In genomic region chr5:16735092-16735970, GRCh38 we compare ENCODE assay signal across 2 cellular contexts.
TF ChIP-seq lines count a peak whose summit lies in the region.

No MANE protein-coding gene starts in this region.

TF ChIP-seq in HepG2, 621 proteins besides CTCF, POLR2A, EP300 and RAD21 (continues in another document):
- TF ChIP-seq ZSCAN30 (CRISPR knock-in tag; IDR thresholded peaks at IDR 0.05): peak; percentile 3; the same call in 1 of the 2 replicates
- TF ChIP-seq, protein P1, sequence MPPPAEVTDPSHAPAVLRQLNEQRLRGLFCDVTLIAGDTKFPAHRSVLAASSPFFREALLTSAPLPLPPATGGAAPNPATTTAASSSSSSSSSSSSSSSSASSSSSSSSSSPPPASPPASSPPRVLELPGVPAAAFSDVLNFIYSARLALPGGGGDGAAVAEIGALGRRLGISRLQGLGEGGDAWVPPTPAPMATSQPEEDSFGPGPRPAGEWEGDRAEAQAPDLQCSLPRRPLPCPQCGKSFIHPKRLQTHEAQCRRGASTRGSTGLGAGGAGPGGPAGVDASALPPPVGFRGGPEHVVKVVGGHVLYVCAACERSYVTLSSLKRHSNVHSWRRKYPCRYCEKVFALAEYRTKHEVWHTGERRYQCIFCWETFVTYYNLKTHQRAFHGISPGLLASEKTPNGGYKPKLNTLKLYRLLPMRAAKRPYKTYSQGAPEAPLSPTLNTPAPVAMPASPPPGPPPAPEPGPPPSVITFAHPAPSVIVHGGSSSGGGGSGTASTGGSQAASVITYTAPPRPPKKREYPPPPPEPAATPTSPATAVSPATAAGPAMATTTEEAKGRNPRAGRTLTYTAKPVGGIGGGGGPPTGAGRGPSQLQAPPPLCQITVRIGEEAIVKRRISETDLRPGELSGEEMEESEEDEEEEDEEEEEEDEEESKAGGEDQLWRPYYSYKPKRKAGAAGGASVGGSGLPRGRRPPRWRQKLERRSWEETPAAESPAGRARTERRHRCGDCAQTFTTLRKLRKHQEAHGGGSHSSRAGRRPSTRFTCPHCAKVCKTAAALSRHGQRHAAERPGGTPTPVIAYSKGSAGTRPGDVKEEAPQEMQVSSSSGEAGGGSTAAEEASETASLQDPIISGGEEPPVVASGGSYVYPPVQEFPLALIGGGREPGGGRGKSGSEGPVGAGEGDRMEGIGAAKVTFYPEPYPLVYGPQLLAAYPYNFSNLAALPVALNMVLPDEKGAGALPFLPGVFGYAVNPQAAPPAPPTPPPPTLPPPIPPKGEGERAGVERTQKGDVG (CRISPR knock-in tag; IDR thresholded peaks at IDR 0.05; ENCODE audit: borderline replicate concordance): 0 out of 2 replicates have a peak, but pooled peaks have one; percentile 0
- TF ChIP-seq, protein P2, sequence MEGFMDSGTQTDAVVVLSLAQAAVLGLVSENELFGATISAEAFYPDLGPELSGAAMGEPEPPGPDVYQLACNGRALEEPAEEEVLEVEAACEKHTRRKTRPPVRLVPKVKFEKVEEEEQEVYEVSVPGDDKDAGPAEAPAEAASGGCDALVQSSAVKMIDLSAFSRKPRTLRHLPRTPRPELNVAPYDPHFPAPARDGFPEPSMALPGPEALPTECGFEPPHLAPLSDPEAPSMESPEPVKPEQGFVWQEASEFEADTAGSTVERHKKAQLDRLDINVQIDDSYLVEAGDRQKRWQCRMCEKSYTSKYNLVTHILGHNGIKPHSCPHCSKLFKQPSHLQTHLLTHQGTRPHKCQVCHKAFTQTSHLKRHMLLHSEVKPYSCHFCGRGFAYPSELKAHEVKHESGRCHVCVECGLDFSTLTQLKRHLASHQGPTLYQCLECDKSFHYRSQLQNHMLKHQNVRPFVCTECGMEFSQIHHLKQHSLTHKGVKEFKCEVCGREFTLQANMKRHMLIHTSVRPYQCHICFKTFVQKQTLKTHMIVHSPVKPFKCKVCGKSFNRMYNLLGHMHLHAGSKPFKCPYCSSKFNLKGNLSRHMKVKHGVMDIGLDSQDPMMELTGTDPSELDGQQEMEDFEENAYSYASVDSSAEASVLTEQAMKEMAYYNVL (CRISPR knock-in tag; IDR thresholded peaks at IDR 0.05; ENCODE audit: borderline replicate concordance): 0 out of 2 replicates have a peak, but pooled peaks have one; percentile 9
- peak; percentile 26; the same call in 1 of the 2 replicates for TF ChIP-seq SALL1 (CRISPR knock-in tag; IDR thresholded peaks at IDR 0.05)
- 0 out of 2 replicates have a peak, but pooled peaks have one; percentile 41 for TF ChIP-seq MTF2 (CRISPR knock-in tag; IDR thresholded peaks at IDR 0.05; ENCODE audit: borderline replicate concordance)
- TF ChIP-seq GMEB1 (CRISPR knock-in tag; IDR thresholded peaks at IDR 0.05; ENCODE audit: borderline replicate concordance): no peak
- no peak for TF ChIP-seq SOX13 (IDR thresholded peaks at IDR 0.05)
- 0 out of 4 replicates have a peak, but pooled peaks of 1 of the 2 experiments have one; percentile 33 for TF ChIP-seq SOX13 (CRISPR knock-in tag; conservative IDR thresholded peaks at IDR 0.05 in 1 of 2, IDR thresholded peaks at IDR 0.05 in 1 of 2)
- TF ChIP-seq MED8 (CRISPR knock-in tag; IDR thresholded peaks at IDR 0.05; ENCODE audit: insufficient replicate concordance): no peak
- TF ChIP-seq, protein P3, sequence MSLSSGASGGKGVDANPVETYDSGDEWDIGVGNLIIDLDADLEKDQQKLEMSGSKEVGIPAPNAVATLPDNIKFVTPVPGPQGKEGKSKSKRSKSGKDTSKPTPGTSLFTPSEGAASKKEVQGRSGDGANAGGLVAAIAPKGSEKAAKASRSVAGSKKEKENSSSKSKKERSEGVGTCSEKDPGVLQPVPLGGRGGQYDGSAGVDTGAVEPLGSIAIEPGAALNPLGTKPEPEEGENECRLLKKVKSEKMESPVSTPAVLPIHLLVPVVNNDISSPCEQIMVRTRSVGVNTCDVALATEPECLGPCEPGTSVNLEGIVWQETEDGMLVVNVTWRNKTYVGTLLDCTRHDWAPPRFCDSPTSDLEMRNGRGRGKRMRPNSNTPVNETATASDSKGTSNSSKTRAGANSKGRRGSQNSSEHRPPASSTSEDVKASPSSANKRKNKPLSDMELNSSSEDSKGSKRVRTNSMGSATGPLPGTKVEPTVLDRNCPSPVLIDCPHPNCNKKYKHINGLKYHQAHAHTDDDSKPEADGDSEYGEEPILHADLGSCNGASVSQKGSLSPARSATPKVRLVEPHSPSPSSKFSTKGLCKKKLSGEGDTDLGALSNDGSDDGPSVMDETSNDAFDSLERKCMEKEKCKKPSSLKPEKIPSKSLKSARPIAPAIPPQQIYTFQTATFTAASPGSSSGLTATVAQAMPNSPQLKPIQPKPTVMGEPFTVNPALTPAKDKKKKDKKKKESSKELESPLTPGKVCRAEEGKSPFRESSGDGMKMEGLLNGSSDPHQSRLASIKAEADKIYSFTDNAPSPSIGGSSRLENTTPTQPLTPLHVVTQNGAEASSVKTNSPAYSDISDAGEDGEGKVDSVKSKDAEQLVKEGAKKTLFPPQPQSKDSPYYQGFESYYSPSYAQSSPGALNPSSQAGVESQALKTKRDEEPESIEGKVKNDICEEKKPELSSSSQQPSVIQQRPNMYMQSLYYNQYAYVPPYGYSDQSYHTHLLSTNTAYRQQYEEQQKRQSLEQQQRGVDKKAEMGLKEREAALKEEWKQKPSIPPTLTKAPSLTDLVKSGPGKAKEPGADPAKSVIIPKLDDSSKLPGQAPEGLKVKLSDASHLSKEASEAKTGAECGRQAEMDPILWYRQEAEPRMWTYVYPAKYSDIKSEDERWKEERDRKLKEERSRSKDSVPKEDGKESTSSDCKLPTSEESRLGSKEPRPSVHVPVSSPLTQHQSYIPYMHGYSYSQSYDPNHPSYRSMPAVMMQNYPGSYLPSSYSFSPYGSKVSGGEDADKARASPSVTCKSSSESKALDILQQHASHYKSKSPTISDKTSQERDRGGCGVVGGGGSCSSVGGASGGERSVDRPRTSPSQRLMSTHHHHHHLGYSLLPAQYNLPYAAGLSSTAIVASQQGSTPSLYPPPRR (CRISPR knock-in tag; IDR thresholded peaks at IDR 0.05; ENCODE audit: borderline replicate concordance): peak; percentile 27; the same call in 1 of the 2 replicates
- TF ChIP-seq ISX (CRISPR knock-in tag; conservative IDR thresholded peaks at IDR 0.05): no peak
- TF ChIP-seq TEAD3 (CRISPR knock-in tag; optimal IDR thresholded peaks at IDR 0.05; ENCODE audit: borderline replicate concordance): peak; percentile 16
- 0 out of 2 replicates have a peak, but pooled peaks have one; percentile 11 for TF ChIP-seq ZNF619 (CRISPR knock-in tag; IDR thresholded peaks at IDR 0.05)

TF ChIP-seq in H1, 55 proteins besides CTCF, POLR2A, EP300 and RAD21:
- no peak for TF ChIP-seq BCL11A (IDR thresholded peaks at IDR 0.05; ENCODE audit: low read depth in 2 of 2, low read length in 2 of 2)
- no peak for TF ChIP-seq SIX5 (IDR thresholded peaks at IDR 0.05; ENCODE audit: low read depth, low read length)
- TF ChIP-seq, protein P4, sequence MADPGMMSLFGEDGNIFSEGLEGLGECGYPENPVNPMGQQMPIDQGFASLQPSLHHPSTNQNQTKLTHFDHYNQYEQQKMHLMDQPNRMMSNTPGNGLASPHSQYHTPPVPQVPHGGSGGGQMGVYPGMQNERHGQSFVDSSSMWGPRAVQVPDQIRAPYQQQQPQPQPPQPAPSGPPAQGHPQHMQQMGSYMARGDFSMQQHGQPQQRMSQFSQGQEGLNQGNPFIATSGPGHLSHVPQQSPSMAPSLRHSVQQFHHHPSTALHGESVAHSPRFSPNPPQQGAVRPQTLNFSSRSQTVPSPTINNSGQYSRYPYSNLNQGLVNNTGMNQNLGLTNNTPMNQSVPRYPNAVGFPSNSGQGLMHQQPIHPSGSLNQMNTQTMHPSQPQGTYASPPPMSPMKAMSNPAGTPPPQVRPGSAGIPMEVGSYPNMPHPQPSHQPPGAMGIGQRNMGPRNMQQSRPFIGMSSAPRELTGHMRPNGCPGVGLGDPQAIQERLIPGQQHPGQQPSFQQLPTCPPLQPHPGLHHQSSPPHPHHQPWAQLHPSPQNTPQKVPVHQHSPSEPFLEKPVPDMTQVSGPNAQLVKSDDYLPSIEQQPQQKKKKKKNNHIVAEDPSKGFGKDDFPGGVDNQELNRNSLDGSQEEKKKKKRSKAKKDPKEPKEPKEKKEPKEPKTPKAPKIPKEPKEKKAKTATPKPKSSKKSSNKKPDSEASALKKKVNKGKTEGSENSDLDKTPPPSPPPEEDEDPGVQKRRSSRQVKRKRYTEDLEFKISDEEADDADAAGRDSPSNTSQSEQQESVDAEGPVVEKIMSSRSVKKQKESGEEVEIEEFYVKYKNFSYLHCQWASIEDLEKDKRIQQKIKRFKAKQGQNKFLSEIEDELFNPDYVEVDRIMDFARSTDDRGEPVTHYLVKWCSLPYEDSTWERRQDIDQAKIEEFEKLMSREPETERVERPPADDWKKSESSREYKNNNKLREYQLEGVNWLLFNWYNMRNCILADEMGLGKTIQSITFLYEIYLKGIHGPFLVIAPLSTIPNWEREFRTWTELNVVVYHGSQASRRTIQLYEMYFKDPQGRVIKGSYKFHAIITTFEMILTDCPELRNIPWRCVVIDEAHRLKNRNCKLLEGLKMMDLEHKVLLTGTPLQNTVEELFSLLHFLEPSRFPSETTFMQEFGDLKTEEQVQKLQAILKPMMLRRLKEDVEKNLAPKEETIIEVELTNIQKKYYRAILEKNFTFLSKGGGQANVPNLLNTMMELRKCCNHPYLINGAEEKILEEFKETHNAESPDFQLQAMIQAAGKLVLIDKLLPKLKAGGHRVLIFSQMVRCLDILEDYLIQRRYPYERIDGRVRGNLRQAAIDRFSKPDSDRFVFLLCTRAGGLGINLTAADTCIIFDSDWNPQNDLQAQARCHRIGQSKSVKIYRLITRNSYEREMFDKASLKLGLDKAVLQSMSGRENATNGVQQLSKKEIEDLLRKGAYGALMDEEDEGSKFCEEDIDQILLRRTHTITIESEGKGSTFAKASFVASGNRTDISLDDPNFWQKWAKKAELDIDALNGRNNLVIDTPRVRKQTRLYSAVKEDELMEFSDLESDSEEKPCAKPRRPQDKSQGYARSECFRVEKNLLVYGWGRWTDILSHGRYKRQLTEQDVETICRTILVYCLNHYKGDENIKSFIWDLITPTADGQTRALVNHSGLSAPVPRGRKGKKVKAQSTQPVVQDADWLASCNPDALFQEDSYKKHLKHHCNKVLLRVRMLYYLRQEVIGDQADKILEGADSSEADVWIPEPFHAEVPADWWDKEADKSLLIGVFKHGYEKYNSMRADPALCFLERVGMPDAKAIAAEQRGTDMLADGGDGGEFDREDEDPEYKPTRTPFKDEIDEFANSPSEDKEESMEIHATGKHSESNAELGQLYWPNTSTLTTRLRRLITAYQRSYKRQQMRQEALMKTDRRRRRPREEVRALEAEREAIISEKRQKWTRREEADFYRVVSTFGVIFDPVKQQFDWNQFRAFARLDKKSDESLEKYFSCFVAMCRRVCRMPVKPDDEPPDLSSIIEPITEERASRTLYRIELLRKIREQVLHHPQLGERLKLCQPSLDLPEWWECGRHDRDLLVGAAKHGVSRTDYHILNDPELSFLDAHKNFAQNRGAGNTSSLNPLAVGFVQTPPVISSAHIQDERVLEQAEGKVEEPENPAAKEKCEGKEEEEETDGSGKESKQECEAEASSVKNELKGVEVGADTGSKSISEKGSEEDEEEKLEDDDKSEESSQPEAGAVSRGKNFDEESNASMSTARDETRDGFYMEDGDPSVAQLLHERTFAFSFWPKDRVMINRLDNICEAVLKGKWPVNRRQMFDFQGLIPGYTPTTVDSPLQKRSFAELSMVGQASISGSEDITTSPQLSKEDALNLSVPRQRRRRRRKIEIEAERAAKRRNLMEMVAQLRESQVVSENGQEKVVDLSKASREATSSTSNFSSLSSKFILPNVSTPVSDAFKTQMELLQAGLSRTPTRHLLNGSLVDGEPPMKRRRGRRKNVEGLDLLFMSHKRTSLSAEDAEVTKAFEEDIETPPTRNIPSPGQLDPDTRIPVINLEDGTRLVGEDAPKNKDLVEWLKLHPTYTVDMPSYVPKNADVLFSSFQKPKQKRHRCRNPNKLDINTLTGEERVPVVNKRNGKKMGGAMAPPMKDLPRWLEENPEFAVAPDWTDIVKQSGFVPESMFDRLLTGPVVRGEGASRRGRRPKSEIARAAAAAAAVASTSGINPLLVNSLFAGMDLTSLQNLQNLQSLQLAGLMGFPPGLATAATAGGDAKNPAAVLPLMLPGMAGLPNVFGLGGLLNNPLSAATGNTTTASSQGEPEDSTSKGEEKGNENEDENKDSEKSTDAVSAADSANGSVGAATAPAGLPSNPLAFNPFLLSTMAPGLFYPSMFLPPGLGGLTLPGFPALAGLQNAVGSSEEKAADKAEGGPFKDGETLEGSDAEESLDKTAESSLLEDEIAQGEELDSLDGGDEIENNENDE (IDR thresholded peaks at IDR 0.05; ENCODE audit: insufficient replicate concordance, low read length): no peak
- TF ChIP-seq CBX5 (IDR thresholded peaks at IDR 0.05; ENCODE audit: low read depth, low read length): no peak
- no peak for TF ChIP-seq KDM4A (IDR thresholded peaks at IDR 0.05; ENCODE audit: low read depth, low read length, severe bottlenecking)
- no peak for TF ChIP-seq TAF7 (optimal IDR thresholded peaks at IDR 0.05; ENCODE audit: borderline replicate concordance, low read depth, low read length)
- TF ChIP-seq CHD2 (IDR thresholded peaks at IDR 0.05; ENCODE audit: low read length): no peak
- TF ChIP-seq GTF2F1 (IDR thresholded peaks at IDR 0.05; ENCODE audit: borderline replicate concordance, low read depth, low read length): no peak
- TF ChIP-seq JUND (IDR thresholded peaks at IDR 0.05; ENCODE audit: low read length): no peak
- TF ChIP-seq FOSL1 (IDR thresholded peaks at IDR 0.05; ENCODE audit: insufficient read depth, low read depth, low read length): no peak
- TF ChIP-seq SIN3A (conservative IDR thresholded peaks at IDR 0.05 in 1 of 2, IDR thresholded peaks at IDR 0.05 in 1 of 2; ENCODE audit: low read depth in 1 of 2, low read length in 2 of 2): no peak
- no peak for TF ChIP-seq SP2 (IDR thresholded peaks at IDR 0.05; ENCODE audit: low read length)
- TF ChIP-seq, protein P5, sequence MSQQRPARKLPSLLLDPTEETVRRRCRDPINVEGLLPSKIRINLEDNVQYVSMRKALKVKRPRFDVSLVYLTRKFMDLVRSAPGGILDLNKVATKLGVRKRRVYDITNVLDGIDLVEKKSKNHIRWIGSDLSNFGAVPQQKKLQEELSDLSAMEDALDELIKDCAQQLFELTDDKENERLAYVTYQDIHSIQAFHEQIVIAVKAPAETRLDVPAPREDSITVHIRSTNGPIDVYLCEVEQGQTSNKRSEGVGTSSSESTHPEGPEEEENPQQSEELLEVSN (IDR thresholded peaks at IDR 0.05): no peak
- TF ChIP-seq YY1 (IDR thresholded peaks at IDR 0.05; ENCODE audit: low read depth, low read length): no peak
- TF ChIP-seq TCF12 (IDR thresholded peaks at IDR 0.05; ENCODE audit: low read depth, low read length): no peak
- no peak for TF ChIP-seq SUZ12 (IDR thresholded peaks at IDR 0.05; ENCODE audit: low read length)
- no peak for TF ChIP-seq POU5F1 (IDR thresholded peaks at IDR 0.05; ENCODE audit: low read depth, low read length)
- TF ChIP-seq EGR1 (IDR thresholded peaks at IDR 0.05; ENCODE audit: borderline replicate concordance, low read depth, low read length): no peak
- no peak for TF ChIP-seq SRF (IDR thresholded peaks at IDR 0.05; ENCODE audit: low read depth, low read length)
